ENCODE assay signal across 8 cellular contexts in the genomic region with DNA sequence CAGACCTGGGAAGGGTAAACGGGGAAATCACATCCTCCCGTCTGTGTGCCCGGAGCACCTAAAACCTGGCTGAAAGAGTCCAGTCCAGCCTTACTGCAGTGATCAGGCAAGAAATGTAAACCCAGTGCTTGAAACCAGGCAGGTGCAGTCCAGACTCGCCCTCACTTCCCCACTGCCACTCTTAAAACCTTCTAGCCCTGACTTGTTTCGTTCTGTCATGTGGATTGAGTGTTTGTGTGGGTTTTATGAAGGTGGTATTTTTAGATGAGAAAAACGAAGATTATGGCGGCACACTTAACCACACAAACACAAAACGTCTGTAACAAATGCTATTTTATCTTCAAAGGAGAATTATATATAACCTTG. TPM values are rescaled to one million over a fixed set of nuclear protein-coding genes. Genes with fewer than 3 reads are reported as not detected.
DNase-seq lines count a peak whose midpoint lies in the region; ATAC-seq, FAIRE-seq and TF ChIP-seq lines count a peak whose summit lies in the region.

No MANE protein-coding gene starts in this region.

- peaks cover 17% of the 10 kb centered on the region for H3K4me1 ChIP-seq in astrocyte (ENCODE audit: insufficient read depth, low read length)
- H3K4me1 ChIP-seq in thymus (ENCODE audit: control insufficient read depth, insufficient read depth, low read length) = peaks cover 8% of the 10 kb centered on the region

- H3K4me3 ChIP-seq in astrocyte (ENCODE audit: insufficient read depth, low read depth, low read length) (peak overlapping the region; percentile 80), thymus (ENCODE audit: low read length) (peak overlapping the region; percentile 86)

- no peaks in the 10 kb centered on the region for H3K36me3 ChIP-seq in astrocyte (ENCODE audit: insufficient read depth, low read length)
- peaks cover 2% of the 10 kb centered on the region for H3K36me3 ChIP-seq in thymus (ENCODE audit: control insufficient read depth, insufficient read depth)

- FAIRE-seq in astrocyte (lab: Jason Lieb, UNC) = no peak

- H3K27me3 Mint-ChIP-seq in CD4-positive, alpha-beta T cell = no peaks in the 10 kb centered on the region
- no peaks in the 10 kb centered on the region for H3K27me3 Mint-ChIP-seq in astrocyte (ENCODE audit: low read depth, unreplicated experiment)

- peak overlapping the region; percentile 97 for H3K4me3 Mint-ChIP-seq in CD4-positive, alpha-beta T cell
- peak overlapping the region; percentile 84 for H3K4me3 Mint-ChIP-seq in astrocyte (ENCODE audit: unreplicated experiment)

- H4K20me1 ChIP-seq in astrocyte (ENCODE audit: insufficient read depth, low read length) = no peaks in the 10 kb centered on the region

- peaks cover 47% of the 10 kb centered on the region for H3K79me2 ChIP-seq in astrocyte (ENCODE audit: insufficient read depth, low read length)

- TF ChIP-seq CTCF in CD4-positive, alpha-beta T cell (IDR thresholded peaks at IDR 0.05) = no peak
- TF ChIP-seq CTCF in astrocyte (IDR thresholded peaks at IDR 0.05; ENCODE audit: insufficient read depth, low read depth, low read length) = no peak

- H3K27ac Mint-ChIP-seq in CD4-positive, alpha-beta T cell = peak overlapping the region; percentile 98
- peak overlapping the region; percentile 22 for H3K27ac Mint-ChIP-seq in astrocyte (ENCODE audit: unreplicated experiment)

- CTCF ChIA-PET in CD4-positive, alpha-beta T cell (lab: Charles Lee) = no interaction called here

- peak in 3 of 10 experiments; percentile 2 to 16 (median 12) for DNase-seq in CD4-positive, alpha-beta T cell
- DNase-seq in NCI-H748 treated with DMSO at 0.1 percent for 48 hours (lab: John Stamatoyannopoulos, UW) (peak; percentile 58), astrocyte (ENCODE audit: low read depth) (no peak), left kidney (ENCODE audit: low read depth, low spot score) (peak; percentile 55), NCI-H446 treated with DMSO at 0.1 percent for 48 hours (lab: John Stamatoyannopoulos, UW) (no peak)

- no peaks in the 10 kb centered on the region for H3K9me3 ChIP-seq in CD4-positive, alpha-beta T cell (ENCODE audit: control insufficient read depth, low read length)
- H3K9me3 ChIP-seq in astrocyte (ENCODE audit: insufficient read depth, low read depth, low read length) (no peaks in the 10 kb centered on the region), thymus (ENCODE audit: control insufficient read depth) (no peaks in the 10 kb centered on the region)

- H3K4me1 Mint-ChIP-seq in CD4-positive, alpha-beta T cell (ENCODE audit: low read depth) = peaks cover 42% of the 10 kb centered on the region
- H3K4me1 Mint-ChIP-seq in astrocyte (ENCODE audit: low read depth, unreplicated experiment) = peaks cover 4% of the 10 kb centered on the region

- H3K27me3 ChIP-seq in CD4-positive, alpha-beta T cell (ENCODE audit: control insufficient read depth, insufficient read depth, low read length) = no peaks in the 10 kb centered on the region
- no peaks in the 10 kb centered on the region for H3K27me3 ChIP-seq in astrocyte (ENCODE audit: insufficient read depth, low read length)
- H3K27me3 ChIP-seq in thymus (ENCODE audit: control insufficient read depth, insufficient read depth) = no peaks in the 10 kb centered on the region

- peak; percentile 11 for ATAC-seq in CD4-positive, alpha-beta T cell (ENCODE audit: poor library complexity)
- ATAC-seq in GM18858 (IDR thresholded peaks at IDR 0.05; ENCODE audit: unreplicated experiment) (peak; percentile 23), HG03045 (IDR thresholded peaks at IDR 0.05; ENCODE audit: unreplicated experiment) (peak; percentile 30)

- peak overlapping the region; percentile 92 for H2AFZ ChIP-seq in astrocyte (ENCODE audit: low read depth, low read length)

- 2% methylated on average over 8 of the region's 8 CpGs for WGBS in thymus

- H3K36me3 Mint-ChIP-seq in CD4-positive, alpha-beta T cell (ENCODE audit: low read depth) = peaks cover 32% of the 10 kb centered on the region
- peaks cover 5% of the 10 kb centered on the region for H3K36me3 Mint-ChIP-seq in astrocyte (ENCODE audit: low read depth, unreplicated experiment)

- peak overlapping the region; percentile 82 for H3K27ac ChIP-seq in CD4-positive, alpha-beta T cell (ENCODE audit: low read depth, low read length)
- H3K27ac ChIP-seq in astrocyte (ENCODE audit: low read depth, low read length) (peak overlapping the region; percentile 81), thymus (ENCODE audit: low read depth) (peak overlapping the region; percentile 72)

- no peaks in the 10 kb centered on the region for H3K9me3 Mint-ChIP-seq in CD4-positive, alpha-beta T cell
- no peaks in the 10 kb centered on the region for H3K9me3 Mint-ChIP-seq in astrocyte (ENCODE audit: unreplicated experiment)

- H3K4me2 ChIP-seq in astrocyte (ENCODE audit: low read length) = peak overlapping the region; percentile 89

- H3K9ac ChIP-seq in astrocyte (ENCODE audit: low read length) = peak overlapping the region; percentile 83

- POLR2A ChIA-PET in CD4-positive, alpha-beta T cell (lab: Charles Lee) = no interaction called here

- intact Hi-C loops in CD4-positive, alpha-beta T cell (cut with DNase I, micrococcal nuclease) = loop anchor here (2.0 to 10.0 kb wide), 8 partner anchors 162 to 1000 kb away; a partner anchor contains a TSS

RNA-seq across cellular contexts. Expression of a gene that starts 0.8 kb away (rescaled TPM):
- total RNA-seq in CD4-positive, alpha-beta T cell = 10 to 100 TPM; 68.1 to 70.2 TPM
- 43.2 and 48.4 TPM in 2 replicates for total RNA-seq in astrocyte
- 13.4 TPM for polyA plus RNA-seq in thymus

RNA-seq across cellular contexts. Expression of a gene that starts 4.0 kb away (rescaled TPM):
- 10 to 100 TPM; 29.9 to 31.0 TPM for total RNA-seq in CD4-positive, alpha-beta T cell
- total RNA-seq in astrocyte = 39.8 and 41.8 TPM in 2 replicates
- polyA plus RNA-seq in thymus = 29.6 TPM

RNA-seq across cellular contexts. Expression of a gene that starts 48.5 kb away (rescaled TPM):
- under 1 TPM; 0.53 to 0.60 TPM for total RNA-seq in CD4-positive, alpha-beta T cell
- 14.4 and 18.7 TPM in 2 replicates for total RNA-seq in astrocyte
- polyA plus RNA-seq in thymus = 3.3 TPM

Comparison
In these comparisons a context has a peak if more than half of its experiments do, and no peak if none do; other contexts are left out.
1. DNase-seq: peak in NCI-H748 treated with DMSO at 0.1 percent for 48 hours (single experiment) and left kidney (single experiment); none in astrocyte (single experiment) and NCI-H446 treated with DMSO at 0.1 percent for 48 hours (single experiment).
2. Peak in every context shown above with its lines, with median percentiles within 50 percentile points of each other: ATAC-seq and H3K27ac ChIP-seq.